19 cellular contexts compared by ENCODE assay signal in genomic region chr16:84489141-84489540, GRCh38. TPM values are rescaled to one million over a fixed set of nuclear protein-coding genes. Genes with fewer than 3 reads are reported as not detected.
DNase-seq lines count a peak whose midpoint lies in the region; ATAC-seq and TF ChIP-seq lines count a peak whose summit lies in the region.
"Had no signal": no experiment of that assay in that cellular context is flagged by ENCODE, and none has a peak within 500 bp of the region (broad histone marks: within the 10 kb centered on the region; RNA-seq: fewer than 3 reads in every experiment).

No MANE protein-coding gene starts in this region.

- H3K79me2 ChIP-seq in MM.1S (ENCODE audit: low read length) = no peaks in the 10 kb centered on the region

- H3K27ac ChIP-seq in BLaER1 (no peak overlapping the region), coronary artery (no peak overlapping the region), A673 (ENCODE audit: low read depth, low read length, poor library complexity, severe bottlenecking) (no peak overlapping the region), MM.1S (ENCODE audit: low read length) (no peak overlapping the region)
- no peak overlapping the region for H3K27ac ChIP-seq in CD4-positive, CD25-positive, alpha-beta regulatory T cell (ENCODE audit: insufficient read depth, low read length, poor library complexity, severe bottlenecking)
- H3K27ac ChIP-seq: A549, GM23248, RWPE1 had no signal

- CTCF ChIA-PET in A673 (lab: Charles Lee) = no interaction called here

- intact Hi-C loops in posterior vena cava (cut with DNase I) (no loop called here), A673 (cut with micrococcal nuclease; ENCODE audit: unreplicated experiment) (no loop called here)

- H3K9me3 Mint-ChIP-seq in CD4-positive, CD25-positive, alpha-beta regulatory T cell = peaks cover 0 to 6% (median 4%) of the 10 kb centered on the region in 7 donors

- no peaks in the 10 kb centered on the region for H3F3A ChIP-seq in MM.1S (ENCODE audit: insufficient read depth, low read length)

- peaks cover 20% of the 10 kb centered on the region for H3K36me3 Mint-ChIP-seq in CD4-positive, CD25-positive, alpha-beta regulatory T cell

- H3K9ac ChIP-seq in BLaER1 (no peak overlapping the region), MM.1S (ENCODE audit: low read length) (no peak overlapping the region)
- H3K9ac ChIP-seq: GM23248 had no signal

- no peak overlapping the region for H2AFZ ChIP-seq in MM.1S (ENCODE audit: low read length)
- H2AFZ ChIP-seq: GM23248 had no signal

- POLR2A ChIA-PET in A673 (lab: Charles Lee; ENCODE audit: low non-redundant PET) = no interaction called here

- peak overlapping the region in 2 of 3 donors; percentile 20 for H3K27ac Mint-ChIP-seq in CD4-positive, CD25-positive, alpha-beta regulatory T cell

- H3K4me3 Mint-ChIP-seq in CD4-positive, CD25-positive, alpha-beta regulatory T cell = no peak overlapping the region

- ATAC-seq in CD4-positive, CD25-positive, alpha-beta regulatory T cell (ENCODE audit: low read depth in 2 of 2) = no peak
- ATAC-seq: A549, Panc1 had no signal

- H3K4me1 Mint-ChIP-seq in CD4-positive, CD25-positive, alpha-beta regulatory T cell = no peaks in the 10 kb centered on the region

- no peak for DNase-seq in CD4-positive, CD25-positive, alpha-beta regulatory T cell
- DNase-seq in coronary artery (ENCODE audit: low spot score) (peak; percentile 59), posterior vena cava (ENCODE audit: low spot score) (peak; percentile 41), A673 (ENCODE audit: low spot score) (no peak), MM.1S (no peak), NCI-H1092 treated with DMSO at 0.1 percent for 48 hours (lab: John Stamatoyannopoulos, UW) (no peak)
- DNase-seq in activated CD4-positive, CD25-positive, alpha-beta regulatory T cell (lab: John Stamatoyannopoulos, UW) = no peak
- DNase-seq: DMS153, GM23248, H7, Kasumi-1, NCI-H1694, NCI-H2029 treated with DMSO at 0.1 percent for 48 hours, NCI-H69, SHP77 had no signal

- H3K9me2 ChIP-seq in MM.1S (replicated peaks; ENCODE audit: insufficient read depth, low read length) = no peaks in the 10 kb centered on the region

- peaks cover 27% of the 10 kb centered on the region for H3K9me3 ChIP-seq in BLaER1
- peaks cover 10 to 13% of the 10 kb centered on the region in 2 experiments for H3K9me3 ChIP-seq in CD4-positive, CD25-positive, alpha-beta regulatory T cell (ENCODE audit: control insufficient read depth in 2 of 2, low read length in 2 of 2)
- H3K9me3 ChIP-seq in A673 (ENCODE audit: low read depth, low read length, poor library complexity, severe bottlenecking) = no peaks in the 10 kb centered on the region
- H3K9me3 ChIP-seq in MM.1S (replicated peaks; ENCODE audit: insufficient read depth, low read length) = no peaks in the 10 kb centered on the region
- H3K9me3 ChIP-seq: A549 had no signal

- H3K4me2 ChIP-seq in BLaER1 = peak overlapping the region; percentile 37
- H3K4me2 ChIP-seq in MM.1S (ENCODE audit: low read depth, low read length) = no peak overlapping the region
- H3K4me2 ChIP-seq: A549 had no signal

- H3K27me3 ChIP-seq in BLaER1 (no peaks in the 10 kb centered on the region), A673 (replicated peaks; ENCODE audit: insufficient read depth, low read depth, low read length, poor library complexity) (no peaks in the 10 kb centered on the region), MM.1S (replicated peaks; ENCODE audit: insufficient read depth, low read length) (no peaks in the 10 kb centered on the region)
- H3K27me3 ChIP-seq in CD4-positive, CD25-positive, alpha-beta regulatory T cell (ENCODE audit: control insufficient read depth, insufficient read depth, low read length) = no peaks in the 10 kb centered on the region

- no peaks in the 10 kb centered on the region for H3K27me3 Mint-ChIP-seq in CD4-positive, CD25-positive, alpha-beta regulatory T cell

- no peaks in the 10 kb centered on the region for H4K20me1 ChIP-seq in BLaER1
- H4K20me1 ChIP-seq in MM.1S (ENCODE audit: insufficient read depth, low read length) = no peaks in the 10 kb centered on the region

- no TSS peak for BruUV-seq in A673 (replicated peaks; lab: Mats Ljungman, UMichigan)

- H3K4me3 ChIP-seq in BLaER1 (no peak overlapping the region), coronary artery (no peak overlapping the region), A673 (ENCODE audit: low read depth, low read length, poor library complexity, severe bottlenecking) (no peak overlapping the region), MM.1S (ENCODE audit: low read length) (no peak overlapping the region)
- no peak overlapping the region for H3K4me3 ChIP-seq in CD4-positive, CD25-positive, alpha-beta regulatory T cell (ENCODE audit: low read depth, low read length)
- H3K4me3 ChIP-seq: A549, GM23248 had no signal

- H3K36me3 ChIP-seq in BLaER1 = peaks cover 57% of the 10 kb centered on the region
- peaks cover 49% of the 10 kb centered on the region for H3K36me3 ChIP-seq in CD4-positive, CD25-positive, alpha-beta regulatory T cell (ENCODE audit: control insufficient read depth, insufficient read depth, low read length)
- peaks cover 23% of the 10 kb centered on the region for H3K36me3 ChIP-seq in A673 (ENCODE audit: insufficient read depth, low read length, poor library complexity, severe bottlenecking)
- H3K36me3 ChIP-seq in MM.1S (replicated peaks; ENCODE audit: insufficient read depth, low read length) = no peaks in the 10 kb centered on the region

- TF ChIP-seq CTCF in coronary artery (IDR thresholded peaks at IDR 0.05) = no peak
- TF ChIP-seq CTCF in A673 (conservative IDR thresholded peaks at IDR 0.05; ENCODE audit: low read depth, low read length) = no peak
- no peak for TF ChIP-seq CTCF in MM.1S (IDR thresholded peaks at IDR 0.05; ENCODE audit: low read length)

- H3K4me1 ChIP-seq in BLaER1 (peaks cover 13% of the 10 kb centered on the region), A673 (ENCODE audit: insufficient read depth, low read length, poor library complexity, severe bottlenecking) (no peaks in the 10 kb centered on the region), MM.1S (ENCODE audit: low read length) (no peaks in the 10 kb centered on the region)
- no peaks in the 10 kb centered on the region for H3K4me1 ChIP-seq in CD4-positive, CD25-positive, alpha-beta regulatory T cell (ENCODE audit: control insufficient read depth, insufficient read depth, low read length, poor library complexity, severe bottlenecking)
- H3K4me1 ChIP-seq: A549 had no signal

RNA-seq across cellular contexts. Expression of gene MEAK7, which starts 15.3 kb away (rescaled TPM):
- total RNA-seq in CD4-positive, CD25-positive, alpha-beta regulatory T cell = 11.9 TPM
- polyA plus RNA-seq in CD4-positive, CD25-positive, alpha-beta regulatory T cell = 1 to 10 TPM; 5.8 to 9.1 (median 7.5) TPM
- total RNA-seq in posterior vena cava (10 to 100 TPM; 14.0 to 16.7 TPM), A673 (2021) (11.6 and 12.4 TPM in 2 replicates)

Comparison
In these comparisons a context has a peak if more than half of its experiments do, and no peak if none do; other contexts are left out.
1. DNase-seq: peak in coronary artery (single experiment) and posterior vena cava (single experiment); none in CD4-positive, CD25-positive, alpha-beta regulatory T cell (0 of 3), A673 (single experiment), activated CD4-positive, CD25-positive, alpha-beta regulatory T cell (0 of 4), MM.1S (single experiment) and NCI-H1092 treated with DMSO at 0.1 percent for 48 hours (single experiment).